Comparison of ENCODE assay signal across 8 cellular contexts in genomic region chr11:78573271-78574035, GRCh38. TPM values are rescaled to one million over a fixed set of nuclear protein-coding genes. Genes with fewer than 3 reads are reported as not detected.
DNase-seq lines count a peak whose midpoint lies in the region; ATAC-seq, FAIRE-seq and TF ChIP-seq lines count a peak whose summit lies in the region.

No MANE protein-coding gene starts in this region.

- no peak for FAIRE-seq in HTR-8/SVneo (lab: Jason Lieb, UNC)
- no peak for FAIRE-seq in GM19239 (lab: Jason Lieb, UNC)

- H3K4me1 ChIP-seq in Peyer's patch (peaks cover 0 to 17% (median 0%) of the 10 kb centered on the region in 4 donors), esophagus squamous epithelium (peaks cover 9 to 24% (median 17%) of the 10 kb centered on the region in 3 donors), prostate gland (replicated peaks) (no peaks in the 10 kb centered on the region)

- 30 to 32% methylated on average over 7 of the region's 8 CpGs for WGBS in esophagus squamous epithelium, 2 donors
- whole genome bisulfite sequencing in prostate gland, result 41% methylated on average over 8 of the region's 8 CpGs

- H3K9me3 ChIP-seq in Peyer's patch (no peaks in the 10 kb centered on the region), esophagus squamous epithelium (no peaks in the 10 kb centered on the region), prostate gland (no peaks in the 10 kb centered on the region)

- no peak for TF ChIP-seq CTCF in GM12865 (IDR thresholded peaks at IDR 0.05; ENCODE audit: insufficient read depth, low read depth, low read length, missing control alignments)
- no peak for TF ChIP-seq CTCF in Peyer's patch (IDR thresholded peaks at IDR 0.05)
- no peak for TF ChIP-seq CTCF in esophagus squamous epithelium (IDR thresholded peaks at IDR 0.05)
- TF ChIP-seq CTCF in prostate gland (IDR thresholded peaks at IDR 0.05), result no peak

- H3K27me3 ChIP-seq in Peyer's patch (no peaks in the 10 kb centered on the region), esophagus squamous epithelium (no peaks in the 10 kb centered on the region), prostate gland (replicated peaks; ENCODE audit: insufficient read depth) (no peaks in the 10 kb centered on the region)

- ATAC-seq in HG02852 (IDR thresholded peaks at IDR 0.05; ENCODE audit: unreplicated experiment) (no peak), GM18505 (IDR thresholded peaks at IDR 0.05; ENCODE audit: unreplicated experiment) (no peak)

- H3K4me3 ChIP-seq in GM12865 (ENCODE audit: low read depth, low read length), result peak overlapping the region; percentile 93
- H3K4me3 ChIP-seq in Peyer's patch, result peak overlapping the region; percentile 57 to 74 (median 70)
- H3K4me3 ChIP-seq in esophagus squamous epithelium, result peak overlapping the region; percentile 84 to 96 (median 92)
- H3K4me3 ChIP-seq in prostate gland, result peak overlapping the region; percentile 63 to 74

- DNase-seq in GM12865 (ENCODE audit: low read depth) (no peak), Peyer's patch (no peak), esophagus squamous epithelium (lab: John Stamatoyannopoulos, UW) (no peak), prostate gland (ENCODE audit: low spot score) (no peak), HTR-8/SVneo (ENCODE audit: insufficient read length, low spot score) (no peak), GM19239 (ENCODE audit: insufficient read length, low spot score) (no peak)

- intact Hi-C loops in esophagus squamous epithelium (cut with DNase I), result no loop called here
- intact Hi-C loops in prostate gland (cut with DNase I), result loop anchor here (10.0 kb wide), 1 partner anchor 749 kb away; the partner anchor contains the start of genes AAMDC and RSF1

- peaks cover 0 to 9% (median 0%) of the 10 kb centered on the region in 3 donors for H3K36me3 ChIP-seq in Peyer's patch
- H3K36me3 ChIP-seq in esophagus squamous epithelium, result peaks cover 0 to 20% (median 0%) of the 10 kb centered on the region in 3 donors
- H3K36me3 ChIP-seq in prostate gland, result no peaks in the 10 kb centered on the region

- H3K27ac ChIP-seq in Peyer's patch, result peak overlapping the region in 1 of 4 donors; percentile 86
- peak overlapping the region in 3 of 4 donors; percentile 90 to 92 (median 90) for H3K27ac ChIP-seq in esophagus squamous epithelium
- no peak overlapping the region for H3K27ac ChIP-seq in prostate gland

- no peak for TF ChIP-seq POLR2A in Peyer's patch (IDR thresholded peaks at IDR 0.05)
- TF ChIP-seq POLR2A in esophagus squamous epithelium (IDR thresholded peaks at IDR 0.05), result no peak
- no peak for TF ChIP-seq POLR2A in prostate gland (IDR thresholded peaks at IDR 0.05)
- no peak for TF ChIP-seq POLR2A in GM18505 (IDR thresholded peaks at IDR 0.05; ENCODE audit: borderline replicate concordance, extremely low read depth, insufficient read depth, insufficient read length)

RNA-seq across cellular contexts. Expression of gene NARS2, which starts 1.2 kb away (rescaled TPM):
- 10 to 100 TPM in 3 of 4 donors, 1 to 10 TPM in 1; 7.7 to 28.9 (median 10.7) TPM for total RNA-seq in Peyer's patch
- total RNA-seq in esophagus squamous epithelium, result 10 to 100 TPM in 3 of 4 donors, 1 to 10 TPM in 1; 9.4 to 15.7 (median 13.6) TPM
- total RNA-seq in prostate gland, result 10 to 100 TPM; 21.8 to 25.2 TPM

Comparison
In these comparisons a context has a peak if more than half of its experiments do, and no peak if none do; other contexts are left out.
1. H3K27ac ChIP-seq: peak in esophagus squamous epithelium (3 of 4); none in prostate gland (0 of 2).
2. Peak in every context shown above with its lines, with median percentiles within 50 percentile points of each other: H3K4me3 ChIP-seq.